In the genomic region with DNA sequence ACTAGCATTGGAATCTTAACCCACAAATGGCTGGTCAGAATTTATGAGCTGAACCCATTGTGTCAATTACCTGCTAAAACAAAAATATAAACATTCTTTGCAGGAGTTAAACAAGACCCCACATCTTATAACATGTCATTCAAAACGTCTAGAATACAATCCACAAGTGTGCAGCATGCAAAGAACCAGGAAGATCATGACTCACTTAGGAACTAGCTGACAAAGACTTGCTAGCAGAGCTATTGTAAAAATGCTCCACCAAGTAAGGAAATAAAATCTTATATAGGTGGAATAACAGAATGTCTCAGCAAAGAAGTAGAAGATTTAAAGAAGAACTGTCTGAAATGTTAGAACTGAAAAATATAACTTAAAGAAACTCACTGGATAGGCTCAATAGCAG, we compare ENCODE assay signal across 21 cellular contexts.
"Had no signal": no experiment of that assay in that cellular context is flagged by ENCODE, and none has a peak within 500 bp of the region (broad histone marks: within the 10 kb centered on the region; RNA-seq: fewer than 3 reads in every experiment).

No MANE protein-coding gene starts in this region.

- H3K27ac Mint-ChIP-seq: activated CD4-positive, alpha-beta memory T cell treated with anti-CD3 and anti-CD28 coated beads for 36 hours; activated naive CD4-positive, alpha-beta T cell treated with anti-CD3 and anti-CD28 coated beads, Interleukin-2, amount 50 U/mL, for 72 hours; activated T-helper 1 cell treated with anti-CD3 and anti-CD28 coated beads, Interleukin-12 subunit alpha, Interleukin-12 subunit beta, Interleukin-2, Interleukin-4 antibody, amounts not matched to agents 30 ng/mL and 10 ng/mL and 1 ng/mL, durations not matched to agents 14 hours and 24 hours and 36 hours; T-helper 17 cell had no signal

- ATAC-seq: activated naive CD4-positive, alpha-beta T cell treated with anti-CD3 and anti-CD28 coated beads, Interleukin-2, amount 50 U/mL, for 72 hours; body of pancreas; right cardiac atrium; T-helper 17 cell had no signal

- H3K27me3 ChIP-seq: body of pancreas, esophagus squamous epithelium, stomach had no signal

- H3K27me3 Mint-ChIP-seq: activated CD4-positive, alpha-beta memory T cell treated with anti-CD3 and anti-CD28 coated beads for 36 hours; T-helper 17 cell had no signal

- H3K4me3 Mint-ChIP-seq: activated CD4-positive, alpha-beta memory T cell treated with anti-CD3 and anti-CD28 coated beads for 36 hours; activated T-helper 1 cell treated with anti-CD3 and anti-CD28 coated beads, Interleukin-12 subunit alpha, Interleukin-12 subunit beta, Interleukin-2, Interleukin-4 antibody, amounts not matched to agents 30 ng/mL and 10 ng/mL and 1 ng/mL, durations not matched to agents 14 hours and 24 hours and 36 hours; T-helper 17 cell had no signal

- H3K36me3 ChIP-seq: esophagus squamous epithelium, left ventricle myocardium inferior, prostate gland, stomach, WERI-Rb-1 had no signal

- H3K36me3 Mint-ChIP-seq: activated CD4-positive, alpha-beta memory T cell treated with anti-CD3 and anti-CD28 coated beads for 36 hours had no signal

- H3K4me3 ChIP-seq: body of pancreas, esophagus squamous epithelium, left ventricle myocardium inferior, prostate gland, skin epidermis, stomach had no signal

- H3K9me3 ChIP-seq: body of pancreas, esophagus squamous epithelium, left ventricle myocardium inferior, prostate gland, stomach had no signal

- H3K9me3 Mint-ChIP-seq: activated CD4-positive, alpha-beta memory T cell treated with anti-CD3 and anti-CD28 coated beads for 36 hours had no signal

- H3K27ac ChIP-seq: body of pancreas, esophagus squamous epithelium, left ventricle myocardium inferior, prostate gland, skin epidermis, stomach, WERI-Rb-1 had no signal

- DNase-seq: activated CD4-positive, alpha-beta memory T cell treated with anti-CD3 and anti-CD28 coated beads for 36 hours; activated gamma-delta T cell treated with Interleukin-2 at 50 U/mL for 16 hours; activated T-cell treated with anti-CD3 and anti-CD28 coated beads for 4 hours; body of pancreas; caudate nucleus; esophagus squamous epithelium; glutamatergic neuron; hippocampal formation; left ventricle myocardium inferior; right cardiac atrium; stomach; T-helper 17 cell; trophoblast cell; WERI-Rb-1 had no signal

- H3K4me1 Mint-ChIP-seq: T-helper 17 cell had no signal

- H3K4me1 ChIP-seq: body of pancreas, esophagus squamous epithelium, left ventricle myocardium inferior, prostate gland had no signal

- FAIRE-seq: colon, endometrium, keratinocyte had no signal
